Comparison of ENCODE assay signal across 24 cellular contexts in the genomic region with DNA sequence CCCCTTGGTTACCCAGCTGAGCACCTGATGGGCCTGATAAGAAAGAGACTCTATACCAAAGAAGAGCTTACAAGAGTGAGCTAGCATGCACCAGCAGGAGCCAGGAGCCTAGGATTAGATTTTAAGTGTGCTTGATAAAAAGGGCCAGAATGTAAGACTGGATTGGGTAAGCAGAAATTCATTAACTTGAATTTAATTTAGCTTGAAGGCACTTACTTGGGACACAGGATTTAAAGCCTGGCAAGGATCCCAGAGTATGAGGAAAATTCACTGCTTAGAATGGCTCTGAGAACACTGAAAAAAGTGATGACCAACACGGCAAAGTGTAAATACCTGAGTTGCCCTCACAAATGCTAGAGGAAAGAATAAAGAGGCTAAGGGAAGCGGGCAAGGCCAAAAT.
DNase-seq lines count a peak whose midpoint lies in the region; ATAC-seq and TF ChIP-seq lines count a peak whose summit lies in the region.
"Had no signal": no experiment of that assay in that cellular context is flagged by ENCODE, and none has a peak within 500 bp of the region (broad histone marks: within the 10 kb centered on the region; RNA-seq: fewer than 3 reads in every experiment).

No MANE protein-coding gene starts in this region.

- no peaks in the 10 kb centered on the region for H3K9me3 Mint-ChIP-seq in HFFc6
- no peaks in the 10 kb centered on the region for H3K9me3 Mint-ChIP-seq in brain
- H3K9me3 Mint-ChIP-seq: activated naive CD4-positive, alpha-beta T cell treated with anti-CD3 and anti-CD28 coated beads, Interleukin-2, amount 10 ng/mL, durations not matched to agents 7 days and 5 days; IgD-negative memory B cell; stimulated activated naive B cell treated with anti-CD40 and anti-IgM and Interleukin-4, amounts not matched to agents 10 μg/mL and 1 μg/mL and 100 μg/mL, for 72 hours; T-helper 2 cell treated with Interferon-gamma antibody and Interleukin-4, amounts not matched to agents 5 μg/mL and 100 μg/mL, for 36 hours had no signal

- TF ChIP-seq CTCF in AG09319 (IDR thresholded peaks at IDR 0.05; ENCODE audit: low read depth, low read length) (no peak), HFFc6 (IDR thresholded peaks at IDR 0.05) (no peak), brain (conservative IDR thresholded peaks at IDR 0.05) (no peak), fibroblast of villous mesenchyme (IDR thresholded peaks at IDR 0.05; ENCODE audit: insufficient read depth, low read depth, low read length) (no peak)

- DNase-seq in AG09319 (ENCODE audit: extremely low read depth, low read depth) (peak; percentile 52), HFFc6 (peak; percentile 14), fibroblast of villous mesenchyme (ENCODE audit: low read depth) (peak; percentile 14), left ventricle myocardium superior (no peak), AML-193 (lab: John Stamatoyannopoulos, UW) (no peak), T-helper 2 cell (no peak)
- DNase-seq in activated effector memory CD4-positive, alpha-beta T cell treated with anti-CD3 and anti-CD28 coated beads, Interleukin-2, amount 50 U/mL, for 16 hours = no peak
- DNase-seq: ACHN; activated CD4-positive, alpha-beta T cell treated with anti-CD3 and anti-CD28 coated beads for 48 hours; activated naive CD4-positive, alpha-beta T cell treated with anti-CD3 and anti-CD28 coated beads, Interleukin-2, amount 10 ng/mL, durations not matched to agents 7 days and 5 days; C1 segment of cervical spinal cord; gastrocnemius medialis; HCEC 1CT; NCI-H2081 treated with DMSO at 0.1 percent for 48 hours; pancreas; right cardiac atrium; stimulated activated CD4-positive, alpha-beta T cell treated with anti-CD3 and anti-CD28 coated beads, Interleukin-4, amount 100 ng/mL, for 1 hour; stimulated activated naive B cell treated with anti-CD40 and anti-IgM and Interleukin-4, amounts not matched to agents 10 μg/mL and 1 μg/mL and 100 μg/mL, for 72 hours; uterus had no signal

- no peaks in the 10 kb centered on the region for H3K36me3 Mint-ChIP-seq in HFFc6 (ENCODE audit: low read depth)
- H3K36me3 Mint-ChIP-seq in brain = no peaks in the 10 kb centered on the region
- H3K36me3 Mint-ChIP-seq: activated naive CD4-positive, alpha-beta T cell treated with anti-CD3 and anti-CD28 coated beads, Interleukin-2, amount 10 ng/mL, durations not matched to agents 7 days and 5 days; IgD-negative memory B cell; stimulated activated naive B cell treated with anti-CD40 and anti-IgM and Interleukin-4, amounts not matched to agents 10 μg/mL and 1 μg/mL and 100 μg/mL, for 72 hours had no signal

- H3K27me3 Mint-ChIP-seq in HFFc6 (ENCODE audit: insufficient read depth) (peaks cover 2% of the 10 kb centered on the region), brain (peaks cover 6% of the 10 kb centered on the region)
- H3K27me3 Mint-ChIP-seq: activated naive CD4-positive, alpha-beta T cell treated with anti-CD3 and anti-CD28 coated beads, Interleukin-2, amount 10 ng/mL, durations not matched to agents 7 days and 5 days; IgD-negative memory B cell; stimulated activated naive B cell treated with anti-CD40 and anti-IgM and Interleukin-4, amounts not matched to agents 10 μg/mL and 1 μg/mL and 100 μg/mL, for 72 hours had no signal

- no peak for ATAC-seq in left ventricle myocardium superior
- ATAC-seq: gastrocnemius medialis; pancreas; right cardiac atrium; stimulated activated naive B cell treated with anti-CD40 and anti-IgM and Interleukin-4, amounts not matched to agents 10 μg/mL and 1 μg/mL and 100 μg/mL, for 72 hours had no signal

- H3K4me3 Mint-ChIP-seq in HFFc6 (no peak overlapping the region), brain (no peak overlapping the region)
- H3K4me3 Mint-ChIP-seq: activated naive CD4-positive, alpha-beta T cell treated with anti-CD3 and anti-CD28 coated beads, Interleukin-2, amount 10 ng/mL, durations not matched to agents 7 days and 5 days; stimulated activated naive B cell treated with anti-CD40 and anti-IgM and Interleukin-4, amounts not matched to agents 10 μg/mL and 1 μg/mL and 100 μg/mL, for 72 hours; T-helper 2 cell treated with Interferon-gamma antibody and Interleukin-4, amounts not matched to agents 5 μg/mL and 100 μg/mL, for 36 hours had no signal

- H3K4me1 Mint-ChIP-seq in HFFc6 (ENCODE audit: low read depth) (peaks cover 21% of the 10 kb centered on the region), brain (no peaks in the 10 kb centered on the region)
- H3K4me1 Mint-ChIP-seq: activated naive CD4-positive, alpha-beta T cell treated with anti-CD3 and anti-CD28 coated beads, Interleukin-2, amount 10 ng/mL, durations not matched to agents 7 days and 5 days; IgD-negative memory B cell had no signal

- intact Hi-C loops in left ventricle myocardium superior (cut with micrococcal nuclease) = loop anchor here (10.0 kb wide), 1 partner anchor 143 kb away; no protein-coding TSS in a partner anchor

- H3K27ac Mint-ChIP-seq in HFFc6 (no peak overlapping the region), brain (peak overlapping the region in 3 of 5 experiments; percentile 85 to 92 (median 85))
- H3K27ac Mint-ChIP-seq: activated naive CD4-positive, alpha-beta T cell treated with anti-CD3 and anti-CD28 coated beads, Interleukin-2, amount 10 ng/mL, durations not matched to agents 7 days and 5 days; IgD-negative memory B cell; stimulated activated naive B cell treated with anti-CD40 and anti-IgM and Interleukin-4, amounts not matched to agents 10 μg/mL and 1 μg/mL and 100 μg/mL, for 72 hours; T-helper 2 cell treated with Interferon-gamma antibody and Interleukin-4, amounts not matched to agents 5 μg/mL and 100 μg/mL, for 36 hours had no signal

- H3K4me3 ChIP-seq in fibroblast of villous mesenchyme (ENCODE audit: low read depth, low read length) = no peak overlapping the region
- H3K4me3 ChIP-seq: gastrocnemius medialis, hepatocyte, pancreas, SK-N-MC, uterus had no signal

Comparison
In these comparisons a context has a peak if more than half of its experiments do, and no peak if none do; other contexts are left out.
1. DNase-seq: peak in AG09319 (single experiment), HFFc6 (single experiment) and fibroblast of villous mesenchyme (single experiment); none in left ventricle myocardium superior (single experiment), AML-193 (0 of 2), activated effector memory CD4-positive, alpha-beta T cell treated with anti-CD3 and anti-CD28 coated beads, Interleukin-2, amount 50 U/mL, for 16 hours (single experiment) and T-helper 2 cell (0 of 5).